In the genomic region with DNA sequence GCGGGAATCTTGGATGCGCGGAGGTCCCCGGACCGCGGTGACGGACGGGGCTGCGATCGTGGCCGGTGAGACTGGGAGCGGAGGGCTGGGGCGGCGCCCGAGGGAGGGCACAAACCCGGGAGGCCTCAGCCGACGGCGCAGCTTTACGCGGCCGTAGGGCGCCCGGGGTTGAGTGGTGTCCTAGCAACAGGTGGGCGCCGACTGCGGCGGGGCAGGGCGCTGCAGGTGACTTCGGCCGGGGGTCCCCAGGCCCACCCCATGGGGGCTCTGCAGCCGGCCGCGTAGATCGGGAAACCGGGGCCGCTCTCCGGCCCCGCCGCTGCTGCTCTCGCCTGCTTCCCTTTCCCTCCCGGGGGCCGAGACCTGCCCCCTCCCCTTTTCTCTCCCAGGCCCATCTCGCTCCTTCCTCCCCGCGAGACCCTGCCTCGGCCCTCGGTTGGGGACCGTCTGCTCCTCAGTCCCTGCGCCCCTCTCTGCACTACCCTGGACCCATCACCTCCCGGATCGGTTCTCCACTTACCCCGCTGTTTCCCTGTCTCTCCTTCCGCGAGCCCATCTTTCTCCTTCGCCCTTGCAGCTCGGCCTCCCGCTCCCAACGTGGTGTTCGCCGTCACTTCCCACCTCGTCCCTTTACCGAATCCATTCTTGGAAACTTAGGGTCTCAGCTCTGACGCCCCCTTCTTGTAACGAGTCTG, we compare ENCODE assay signal across 8 cellular contexts. TPM values are rescaled to one million over a fixed set of nuclear protein-coding genes. Genes with fewer than 3 reads are reported as not detected.
A peak's percentile ranks its signal among the peaks of the same experiment; 100 is the strongest.
DNase-seq lines count a peak whose midpoint lies in the region; ATAC-seq and TF ChIP-seq lines count a peak whose summit lies in the region.

No MANE protein-coding gene starts in this region.

- WGBS in ovary, 3 donors = 1 to 3% (median 1%) methylated on average over 64 to 65 of the region's 65 CpGs

- no peaks in the 10 kb centered on the region for H3K4me1 ChIP-seq in GM23338 (ENCODE audit: insufficient read depth)
- no peaks in the 10 kb centered on the region for H3K4me1 ChIP-seq in ovary (ENCODE audit: insufficient read depth)

- no peaks in the 10 kb centered on the region; the same call in 1 of the 2 replicates for H3K36me3 ChIP-seq in GM23338 (ENCODE audit: insufficient read depth)
- no peaks in the 10 kb centered on the region for H3K36me3 ChIP-seq in ovary

- TF ChIP-seq CTCF in GM23338 (conservative IDR thresholded peaks at IDR 0.05; ENCODE audit: low read depth in 2 of 2) (no peak), ovary (IDR thresholded peaks at IDR 0.05) (no peak)

- H3K36me3 Mint-ChIP-seq in GM23338 (ENCODE audit: low read depth) = peaks cover 10% of the 10 kb centered on the region

- peaks cover 9% of the 10 kb centered on the region for H3K4me1 Mint-ChIP-seq in GM23338

- H3K4me3 ChIP-seq in GM23338 (peak overlapping the region; percentile 81), ovary (peak overlapping the region; percentile 53)

- peak overlapping the region; percentile 82 for H2AFZ ChIP-seq in GM23338

- ATAC-seq in GM23338 (peak; percentile 92), GM19035 (IDR thresholded peaks at IDR 0.05; ENCODE audit: unreplicated experiment) (no peak)

- H3K79me2 ChIP-seq in GM23338 (replicated peaks; ENCODE audit: insufficient read depth) = no peaks in the 10 kb centered on the region

- TF ChIP-seq POLR2A in ovary (IDR thresholded peaks at IDR 0.05) = no peak

- intact Hi-C loops in ovary (cut with DNase I) = no loop called here

- peak overlapping the region; percentile 66 for H3K4me2 ChIP-seq in GM23338

- peak; percentile 15 for DNase-seq in DMS53 treated with DMSO at 0.1 percent for 48 hours (lab: John Stamatoyannopoulos, UW; ENCODE audit: unreplicated experiment)
- peak; percentile 72 for DNase-seq in GM23338 (ENCODE audit: low spot score)
- peak; percentile 64 for DNase-seq in activated CD8-positive, alpha-beta memory T cell treated with anti-CD3 and anti-CD28 coated beads, Interleukin-2, amount 50 U/mL, for 48 hours
- DNase-seq in germinal center (ENCODE audit: low spot score) = peak; percentile 12
- no peak for DNase-seq in ovary
- DNase-seq in SK-N-DZ (ENCODE audit: low spot score) = no peak
- no peak for DNase-seq in NCI-H1436 treated with DMSO at 0.1 percent for 48 hours (lab: John Stamatoyannopoulos, UW)

- H3K27ac Mint-ChIP-seq in GM23338 = no peak overlapping the region

- peaks cover 30% of the 10 kb centered on the region for H3K27me3 Mint-ChIP-seq in GM23338 (ENCODE audit: insufficient read depth, low read depth, poor library complexity)

- no peaks in the 10 kb centered on the region for H3K9me3 ChIP-seq in ovary

- no peak for TF ChIP-seq EP300 in ovary (IDR thresholded peaks at IDR 0.05)

- H3F3A ChIP-seq in GM23338 (replicated peaks; ENCODE audit: low read depth) = no peaks in the 10 kb centered on the region

- H3K27me3 ChIP-seq in GM23338 (ENCODE audit: insufficient read depth) (peaks cover 45% of the 10 kb centered on the region), ovary (no peaks in the 10 kb centered on the region)

- H4K20me1 ChIP-seq in GM23338 (replicated peaks; ENCODE audit: insufficient read depth) = no peaks in the 10 kb centered on the region

- H3K9me3 Mint-ChIP-seq in GM23338 = peaks cover 15% of the 10 kb centered on the region; the same call in 2 of the 3 replicates

- H3K4me3 Mint-ChIP-seq in GM23338 = peak overlapping the region; percentile 93

- H3K27ac ChIP-seq in GM23338 (ENCODE audit: low read depth) = no peak overlapping the region
- no peak overlapping the region for H3K27ac ChIP-seq in ovary

- H3K9me2 ChIP-seq in GM23338 (ENCODE audit: insufficient read depth) = no peaks in the 10 kb centered on the region; the same call in 1 of the 2 replicates

TF ChIP-seq in GM23338, 12 proteins besides CTCF, POLR2A, EP300 and RAD21:
- TF ChIP-seq, protein P1, sequence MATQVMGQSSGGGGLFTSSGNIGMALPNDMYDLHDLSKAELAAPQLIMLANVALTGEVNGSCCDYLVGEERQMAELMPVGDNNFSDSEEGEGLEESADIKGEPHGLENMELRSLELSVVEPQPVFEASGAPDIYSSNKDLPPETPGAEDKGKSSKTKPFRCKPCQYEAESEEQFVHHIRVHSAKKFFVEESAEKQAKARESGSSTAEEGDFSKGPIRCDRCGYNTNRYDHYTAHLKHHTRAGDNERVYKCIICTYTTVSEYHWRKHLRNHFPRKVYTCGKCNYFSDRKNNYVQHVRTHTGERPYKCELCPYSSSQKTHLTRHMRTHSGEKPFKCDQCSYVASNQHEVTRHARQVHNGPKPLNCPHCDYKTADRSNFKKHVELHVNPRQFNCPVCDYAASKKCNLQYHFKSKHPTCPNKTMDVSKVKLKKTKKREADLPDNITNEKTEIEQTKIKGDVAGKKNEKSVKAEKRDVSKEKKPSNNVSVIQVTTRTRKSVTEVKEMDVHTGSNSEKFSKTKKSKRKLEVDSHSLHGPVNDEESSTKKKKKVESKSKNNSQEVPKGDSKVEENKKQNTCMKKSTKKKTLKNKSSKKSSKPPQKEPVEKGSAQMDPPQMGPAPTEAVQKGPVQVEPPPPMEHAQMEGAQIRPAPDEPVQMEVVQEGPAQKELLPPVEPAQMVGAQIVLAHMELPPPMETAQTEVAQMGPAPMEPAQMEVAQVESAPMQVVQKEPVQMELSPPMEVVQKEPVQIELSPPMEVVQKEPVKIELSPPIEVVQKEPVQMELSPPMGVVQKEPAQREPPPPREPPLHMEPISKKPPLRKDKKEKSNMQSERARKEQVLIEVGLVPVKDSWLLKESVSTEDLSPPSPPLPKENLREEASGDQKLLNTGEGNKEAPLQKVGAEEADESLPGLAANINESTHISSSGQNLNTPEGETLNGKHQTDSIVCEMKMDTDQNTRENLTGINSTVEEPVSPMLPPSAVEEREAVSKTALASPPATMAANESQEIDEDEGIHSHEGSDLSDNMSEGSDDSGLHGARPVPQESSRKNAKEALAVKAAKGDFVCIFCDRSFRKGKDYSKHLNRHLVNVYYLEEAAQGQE (IDR thresholded peaks at IDR 0.05; ENCODE audit: unreplicated experiment) = no peak
- TF ChIP-seq, protein P2, sequence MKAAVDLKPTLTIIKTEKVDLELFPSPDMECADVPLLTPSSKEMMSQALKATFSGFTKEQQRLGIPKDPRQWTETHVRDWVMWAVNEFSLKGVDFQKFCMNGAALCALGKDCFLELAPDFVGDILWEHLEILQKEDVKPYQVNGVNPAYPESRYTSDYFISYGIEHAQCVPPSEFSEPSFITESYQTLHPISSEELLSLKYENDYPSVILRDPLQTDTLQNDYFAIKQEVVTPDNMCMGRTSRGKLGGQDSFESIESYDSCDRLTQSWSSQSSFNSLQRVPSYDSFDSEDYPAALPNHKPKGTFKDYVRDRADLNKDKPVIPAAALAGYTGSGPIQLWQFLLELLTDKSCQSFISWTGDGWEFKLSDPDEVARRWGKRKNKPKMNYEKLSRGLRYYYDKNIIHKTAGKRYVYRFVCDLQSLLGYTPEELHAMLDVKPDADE (IDR thresholded peaks at IDR 0.05) = no peak
- TF ChIP-seq EZH2 (IDR thresholded peaks at IDR 0.05; ENCODE audit: low read depth, unreplicated experiment) = no peak

RNA-seq across cellular contexts. Expression of gene ACBD5, which starts 18.4 kb away (rescaled TPM):
- total RNA-seq in GM23338 (2014; rRNA removed; shearing (Covaris generic)) = 9.8 and 12.5 TPM in 2 replicates
- 6.7 and 10.1 TPM in 2 replicates for polyA plus RNA-seq in GM23338 (2016; fragmentation: Nextera tagmentation; extraction: Ambion mirVana)
- 10 to 100 TPM in 5 of 7 donors, 1 to 10 TPM in 2; 7.2 to 15.4 (median 12.9) TPM for total RNA-seq in ovary
- 10 to 100 TPM in 1 of 2 donors, 1 to 10 TPM in 1; 8.6 to 14.0 TPM for polyA plus RNA-seq in ovary
- polyA plus RNA-seq in SK-N-DZ (2014; cell fraction: cytosol; rRNA removed) = 14.7 and 20.1 TPM in 2 replicates
- 9.2 and 9.6 TPM in 2 replicates for polyA plus RNA-seq in SK-N-DZ (2014; cell fraction: nucleus; rRNA removed)

Comparison
In these comparisons a context has a peak if more than half of its experiments do, and no peak if none do; other contexts are left out.
1. DNase-seq: peak in DMS53 treated with DMSO at 0.1 percent for 48 hours (single experiment), GM23338 (single experiment), activated CD8-positive, alpha-beta memory T cell treated with anti-CD3 and anti-CD28 coated beads, Interleukin-2, amount 50 U/mL, for 48 hours (single experiment) and germinal center (single experiment); none in ovary (0 of 5), SK-N-DZ (single experiment) and NCI-H1436 treated with DMSO at 0.1 percent for 48 hours (single experiment).